ENCODE assay signal across 8 cellular contexts in genomic region chr5:10563940-10564837, GRCh38. TPM values are rescaled to one million over a fixed set of nuclear protein-coding genes. Genes with fewer than 3 reads are reported as not detected.
DNase-seq lines count a peak whose midpoint lies in the region; ATAC-seq and TF ChIP-seq lines count a peak whose summit lies in the region.

ANKRD33B (plus strand) TSS chr5:10564070; CDS start chr5:10564468, 398 bp downstream.

- H3K4me1 ChIP-seq in lower lobe of right lung = peaks cover 45% of the 10 kb centered on the region

- H3K27ac ChIP-seq in cingulate gyrus (ENCODE audit: low read depth, low read length) = peak within 1 kb of the TSS; percentile 29
- H3K27ac ChIP-seq in lower lobe of right lung = peak within 1 kb of the TSS; percentile 74

- peak; percentile 70 to 72 for DNase-seq in NCI-H2081 (lab: John Stamatoyannopoulos, UW)
- no peak for DNase-seq in NCI-H2081 treated with DMSO at 0.1 percent for 48 hours (lab: John Stamatoyannopoulos, UW)
- DNase-seq in NCI-H345 (lab: John Stamatoyannopoulos, UW) = peak; percentile 68
- DNase-seq in activated CD4-positive, CD25-positive, alpha-beta regulatory T cell treated with anti-CD3 and anti-CD28 coated beads, Interleukin-2, amount 50 U/mL, for 72 hours = peak; percentile 74
- peak; percentile 65 for DNase-seq in lower lobe of right lung
- DNase-seq in stimulated activated CD8-positive, alpha-beta memory T cell treated with anti-CD3 and anti-CD28 coated beads, Interleukin-15, amount 100 ng/mL, for 1 hour (ENCODE audit: low read depth) = peak; percentile 56

- H3K9me3 ChIP-seq in lower lobe of right lung = no peaks in the 10 kb centered on the region

- no peak for TF ChIP-seq CTCF in lower lobe of right lung (IDR thresholded peaks at IDR 0.05)

- H3K36me3 ChIP-seq in lower lobe of right lung = no peaks in the 10 kb centered on the region

- peak within 1 kb of the TSS; percentile 67 for H3K4me3 ChIP-seq in lower lobe of right lung

- intact Hi-C loops in lower lobe of right lung (cut with DNase I) = no loop called here

- ATAC-seq in HG03045 (IDR thresholded peaks at IDR 0.05; ENCODE audit: unreplicated experiment) = peak; percentile 56
- ATAC-seq in lower lobe of right lung = peak; percentile 83 to 89

- peaks cover 39% of the 10 kb centered on the region for H3K27me3 ChIP-seq in lower lobe of right lung (ENCODE audit: low read depth)

RNA-seq across cellular contexts. Expression of gene ANKRD33B, which starts in this region (rescaled TPM):
- 5.8 TPM for total RNA-seq in lower lobe of right lung
